In the genomic region with DNA sequence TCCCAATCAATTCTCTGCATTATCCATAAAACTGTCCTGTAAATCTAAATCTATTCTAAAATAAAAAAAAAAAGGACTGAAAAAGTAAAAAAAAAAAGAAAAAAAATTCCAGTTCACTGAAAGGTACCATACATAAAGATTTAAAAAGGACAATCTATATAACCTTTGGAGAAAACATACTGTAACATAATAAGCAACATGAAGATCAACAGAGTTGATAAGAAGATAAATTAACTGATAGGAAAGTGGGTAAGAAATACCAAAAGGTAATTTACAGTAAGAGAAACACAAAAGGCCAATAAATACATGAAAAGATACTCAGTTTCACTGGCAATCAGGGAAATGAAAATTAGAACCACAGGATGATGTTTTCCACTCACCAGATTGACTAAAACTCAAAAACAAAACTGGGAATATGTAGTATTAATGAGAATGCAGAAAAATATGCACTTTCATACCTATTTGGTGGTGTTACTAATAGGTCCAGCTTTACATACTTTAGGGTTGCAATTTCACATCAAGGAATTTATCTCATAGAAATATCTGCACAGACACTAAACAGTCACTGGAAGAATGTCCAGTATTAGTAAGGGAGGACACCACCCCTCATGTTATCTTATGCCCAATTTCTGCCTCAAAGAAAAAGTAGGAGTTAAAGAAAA, we compare ENCODE assay signal across 19 cellular contexts.
"Had no signal": no experiment of that assay in that cellular context is flagged by ENCODE, and none has a peak within 500 bp of the region (broad histone marks: within the 10 kb centered on the region; RNA-seq: fewer than 3 reads in every experiment).

No MANE protein-coding gene starts in this region.

- H3K36me3 ChIP-seq: esophagus squamous epithelium, lower lobe of right lung, right lobe of liver, suprapubic skin, transverse colon had no signal

- ATAC-seq: effector memory CD8-positive, alpha-beta T cell; left ventricle myocardium superior; lower lobe of right lung; natural killer cell treated with Interleukin-12 subunit alpha and Interleukin-12 subunit beta and Interleukin-15 and Interleukin-18, amount 100 ng/mL, for 72 hours; right lobe of liver; stimulated activated naive CD8-positive, alpha-beta T cell treated with anti-CD3 and anti-CD28 coated beads, Interleukin-15, amount 100 ng/mL, for 72 hours had no signal

- H3K9me3 ChIP-seq: esophagus squamous epithelium, right lobe of liver, suprapubic skin, transverse colon had no signal

- H3K27ac ChIP-seq: lower lobe of right lung, parathyroid adenoma, right lobe of liver, suprapubic skin, transverse colon had no signal

- H3K4me1 ChIP-seq: parathyroid adenoma, right lobe of liver had no signal

- H3K27me3 ChIP-seq: esophagus squamous epithelium, right lobe of liver, suprapubic skin, transverse colon had no signal

- H3K4me3 Mint-ChIP-seq: natural killer cell treated with Interleukin-12 subunit alpha and Interleukin-12 subunit beta and Interleukin-15 and Interleukin-18, amount 100 ng/mL, for 72 hours; neural crest cell; stimulated activated naive CD8-positive, alpha-beta T cell treated with anti-CD3 and anti-CD28 coated beads, Interleukin-15, amount 100 ng/mL, for 72 hours had no signal

- H3K36me3 Mint-ChIP-seq: natural killer cell treated with Interleukin-12 subunit alpha and Interleukin-12 subunit beta and Interleukin-15 and Interleukin-18, amount 100 ng/mL, for 72 hours had no signal

- DNase-seq: cortex of kidney; effector memory CD8-positive, alpha-beta T cell; esophagus squamous epithelium; foreskin melanocyte; lower lobe of right lung; right lobe of liver; small intestine; stimulated activated CD4-positive, alpha-beta T cell treated with anti-CD3 and anti-CD28 coated beads, Interleukin-12 subunit alpha, Interleukin-12 subunit beta, amount 100 ng/mL, for 4 hours; stimulated activated CD4-positive, alpha-beta T cell treated with anti-CD3 and anti-CD28 coated beads, Interleukin-1b, Interleukin-23, amount 100 ng/mL, for 48 hours; stimulated activated CD4-positive, alpha-beta T cell treated with anti-CD3 and anti-CD28 coated beads, Interleukin-4, amount 100 ng/mL, for 1 hour; stimulated activated CD8-positive, alpha-beta memory T cell treated with anti-CD3 and anti-CD28 coated beads, Interleukin-4, amount 100 ng/mL, for 48 hours; stimulated activated naive CD4-positive, alpha-beta T cell; stimulated activated naive CD8-positive, alpha-beta T cell treated with anti-CD3 and anti-CD28 coated beads, Interleukin-15, amount 100 ng/mL, for 72 hours; transverse colon had no signal

- H3K9me3 Mint-ChIP-seq: effector memory CD8-positive, alpha-beta T cell; natural killer cell treated with Interleukin-12 subunit alpha and Interleukin-12 subunit beta and Interleukin-15 and Interleukin-18, amount 100 ng/mL, for 72 hours; neural crest cell had no signal

- H3K27me3 Mint-ChIP-seq: effector memory CD8-positive, alpha-beta T cell; natural killer cell treated with Interleukin-12 subunit alpha and Interleukin-12 subunit beta and Interleukin-15 and Interleukin-18, amount 100 ng/mL, for 72 hours; stimulated activated naive CD8-positive, alpha-beta T cell treated with anti-CD3 and anti-CD28 coated beads, Interleukin-15, amount 100 ng/mL, for 72 hours had no signal

- H3K4me3 ChIP-seq: esophagus squamous epithelium, lower lobe of right lung, right lobe of liver, suprapubic skin, transverse colon had no signal
